In the genomic region with DNA sequence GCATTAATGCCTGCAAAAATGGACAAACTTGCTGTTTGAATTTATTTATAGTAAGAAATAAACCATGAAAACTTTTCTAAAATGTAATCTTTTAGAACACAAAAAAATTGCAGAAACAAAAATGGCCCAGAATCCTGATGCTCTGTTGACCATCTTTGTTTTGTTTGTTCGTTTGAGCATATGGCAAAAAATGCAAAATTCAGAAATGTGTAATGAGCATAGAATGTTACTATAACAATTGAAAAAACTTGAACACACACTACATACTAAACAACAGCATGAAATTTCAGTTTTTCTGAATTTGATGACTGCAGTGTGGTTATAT, we compare ENCODE assay signal across 8 cellular contexts. TPM values are rescaled to one million over a fixed set of nuclear protein-coding genes. Genes with fewer than 3 reads are reported as not detected.
DNase-seq lines count a peak whose midpoint lies in the region; ATAC-seq, FAIRE-seq and TF ChIP-seq lines count a peak whose summit lies in the region.
"Had no signal": no experiment of that assay in that cellular context is flagged by ENCODE, and none has a peak within 500 bp of the region (broad histone marks: within the 10 kb centered on the region; RNA-seq: fewer than 3 reads in every experiment).

No MANE protein-coding gene starts in this region.

- H3K4me3 Mint-ChIP-seq in osteocyte (ENCODE audit: unreplicated experiment): peak overlapping the region; percentile 14

- H3K56ac ChIP-seq in H1 (replicated peaks; ENCODE audit: insufficient read length, low read depth, low read length): no peak overlapping the region

- TF ChIP-seq EP300 in H1 (IDR thresholded peaks at IDR 0.05; ENCODE audit: borderline replicate concordance in 1 of 2, low read depth in 2 of 2, low read length in 2 of 2): no peak

- TF ChIP-seq RAD21 in H1 (IDR thresholded peaks at IDR 0.05 in 1 of 2, conservative IDR thresholded peaks at IDR 0.05 in 1 of 2; ENCODE audit: low read depth in 2 of 2, low read length in 2 of 2): no peak

- peaks cover 39% of the 10 kb centered on the region for H3K79me2 ChIP-seq in GM23248 (ENCODE audit: insufficient read depth)
- peaks cover 37% of the 10 kb centered on the region for H3K79me2 ChIP-seq in Karpas-422 (ENCODE audit: low read length)
- peaks cover 9 to 37% of the 10 kb centered on the region in 2 experiments for H3K79me2 ChIP-seq in H1 (ENCODE audit: control insufficient read depth in 1 of 2, insufficient read depth in 2 of 2, low read length in 2 of 2)

- ATAC-seq in GM19324 (IDR thresholded peaks at IDR 0.05; ENCODE audit: low FRiP score, unreplicated experiment): no peak
- ATAC-seq in GM21367 (IDR thresholded peaks at IDR 0.05; ENCODE audit: unreplicated experiment): no peak

- TF ChIP-seq CTCF in H1 (IDR thresholded peaks at IDR 0.05; ENCODE audit: control extremely low read depth in 1 of 3, insufficient read depth in 1 of 3, low read depth in 1 of 3, low read length in 3 of 3) (no peak), osteocyte (IDR thresholded peaks at IDR 0.05) (no peak)

- no peak for TF ChIP-seq POLR2A in H1 (IDR thresholded peaks at IDR 0.05; ENCODE audit: control extremely low read depth in 1 of 2, low read depth in 2 of 2, low read length in 2 of 2)

- no peak overlapping the region for H3K27ac Mint-ChIP-seq in osteocyte (ENCODE audit: unreplicated experiment)
- H3K27ac Mint-ChIP-seq: activated T-helper 1 cell treated with anti-CD3 and anti-CD28 coated beads, Interleukin-12 subunit alpha, Interleukin-12 subunit beta, Interleukin-2, Interleukin-4 antibody, amounts not matched to agents 30 ng/mL and 10 ng/mL and 1 ng/mL, durations not matched to agents 14 hours and 24 hours and 36 hours had no signal

- H3K4me2 ChIP-seq in GM23248 (ENCODE audit: unreplicated experiment) (peak overlapping the region; percentile 86), Karpas-422 (ENCODE audit: low read depth, low read length, poor library complexity, severe bottlenecking) (peak overlapping the region; percentile 79), H1 (ENCODE audit: insufficient read depth in 1 of 2, low read depth in 2 of 2, low read length in 2 of 2) (peak overlapping the region; percentile 53 to 78)

- POLR2A ChIA-PET in H1 (lab: Charles Lee; ENCODE audit: partially characterized antibody): interaction anchor here (0.6 to 6.5 kb wide), 11 partner anchors 8 to 82 kb away, joined by 3 to 45 read pairs (median 6); no protein-coding TSS in a partner anchor

- H3K9ac ChIP-seq in GM23248 (peak overlapping the region; percentile 57), Karpas-422 (ENCODE audit: low read length) (no peak overlapping the region; the same call in 1 of the 2 replicates), H1 (replicated peaks in 1 of 4; ENCODE audit: extremely low read depth in 1 of 4, low read depth in 3 of 4, low read length in 3 of 4) (no peak overlapping the region)

- no peak overlapping the region for H4K8ac ChIP-seq in H1 (ENCODE audit: extremely low read depth, insufficient read depth, low read length)

- H3K9me3 ChIP-seq in GM23248 (ENCODE audit: low read depth): no peaks in the 10 kb centered on the region
- H3K9me3 ChIP-seq in Karpas-422 (ENCODE audit: low read length): no peaks in the 10 kb centered on the region
- no peaks in the 10 kb centered on the region for H3K9me3 ChIP-seq in H1 (ENCODE audit: insufficient read depth in 2 of 2, low read depth in 1 of 2, low read length in 1 of 2)

- H3K23ac ChIP-seq in H1 (ENCODE audit: insufficient read length): no peak overlapping the region

- 12 to 23% methylated on average over 1 of the region's 1 CpG for WGBS in GM23248 (ENCODE audit: low coverage in 1 of 2, low lambda C conversion rate in 2 of 2, missing lambda C conversion rate in 2 of 2), 2 experiments
- 45% methylated on average over 1 of the region's 1 CpG; no CpG with 5 or more reads in 1 of the 2 experiments for WGBS in H1 (ENCODE audit: extremely low coverage in 1 of 2, insufficient coverage in 1 of 2, insufficient read length in 1 of 2, insufficient replicate concordance in 2 of 2, low coverage in 1 of 2, low lambda C conversion rate in 2 of 2, missing lambda C conversion rate in 1 of 2), 2 experiments

- H3K36me3 ChIP-seq in GM23248 (ENCODE audit: low read depth) (peaks cover 16% of the 10 kb centered on the region), Karpas-422 (ENCODE audit: insufficient read depth, low read length) (peaks cover 30% of the 10 kb centered on the region), H1 (ENCODE audit: control insufficient read depth in 2 of 4, insufficient read depth in 4 of 4, low read length in 3 of 4) (peaks cover 17 to 32% (median 24%) of the 10 kb centered on the region in 4 experiments)

- DNase-seq in GM23248 (no peak), Karpas-422 (no peak), H1 (ENCODE audit: low read depth in 1 of 2, low spot score in 2 of 2) (no peak), osteocyte (ENCODE audit: extremely low spot score, unreplicated experiment) (no peak), NK-92 (lab: John Stamatoyannopoulos, UW; ENCODE audit: unreplicated experiment) (no peak)

- H2BK15ac ChIP-seq in H1 (ENCODE audit: low read length): no peak overlapping the region

- no peak overlapping the region for H4K91ac ChIP-seq in H1 (replicated peaks; ENCODE audit: insufficient read length, low read length)

- no peaks in the 10 kb centered on the region for H3K9me2 ChIP-seq in GM23248 (ENCODE audit: insufficient read depth)
- H3K9me2 ChIP-seq in Karpas-422 (replicated peaks; ENCODE audit: insufficient read depth, low read length): no peaks in the 10 kb centered on the region

- H3K27me3 Mint-ChIP-seq in osteocyte (ENCODE audit: unreplicated experiment): no peaks in the 10 kb centered on the region

- H4K20me1 ChIP-seq in GM23248 (ENCODE audit: insufficient read depth) (no peaks in the 10 kb centered on the region), Karpas-422 (ENCODE audit: insufficient read depth, low read depth, low read length) (peaks cover 13% of the 10 kb centered on the region), H1 (replicated peaks in 1 of 2; ENCODE audit: control insufficient read depth in 1 of 2, insufficient read depth in 2 of 2, low read length in 2 of 2) (peaks cover 7 to 15% of the 10 kb centered on the region in 2 experiments)

- 0 out of 2 replicates have a peak, but pooled peaks cover 3% of the 10 kb centered on the region for H3K79me1 ChIP-seq in H1 (ENCODE audit: low read depth, low read length)

- H3K4me3 ChIP-seq in GM23248 (0 out of 2 replicates have a peak overlapping the region, but pooled peaks have one; percentile 59), Karpas-422 (ENCODE audit: low read length) (no peak overlapping the region), H1 (ENCODE audit: extremely low read depth in 1 of 4, insufficient read depth in 2 of 4, low read depth in 3 of 4, low read length in 4 of 4) (peak overlapping the region in 2 of 4 experiments; percentile 4 to 53; a peak in 2 of 8 replicates)

- no peaks in the 10 kb centered on the region for H3K9me3 Mint-ChIP-seq in osteocyte (ENCODE audit: unreplicated experiment)
- H3K9me3 Mint-ChIP-seq: activated T-helper 1 cell treated with anti-CD3 and anti-CD28 coated beads, Interleukin-12 subunit alpha, Interleukin-12 subunit beta, Interleukin-2, Interleukin-4 antibody, amounts not matched to agents 30 ng/mL and 10 ng/mL and 1 ng/mL, durations not matched to agents 14 hours and 24 hours and 36 hours had no signal

- no peak overlapping the region for H2AK5ac ChIP-seq in H1 (ENCODE audit: low read depth, low read length)

- H3K4me1 ChIP-seq in GM23248 (ENCODE audit: insufficient read depth): peaks cover 18% of the 10 kb centered on the region
- H3K4me1 ChIP-seq in Karpas-422 (ENCODE audit: low read length): peaks cover 26% of the 10 kb centered on the region
- H3K4me1 ChIP-seq in H1 (replicated peaks in 1 of 4; ENCODE audit: control insufficient read depth in 3 of 4, insufficient read depth in 4 of 4, low read length in 3 of 4): peaks cover 5 to 19% (median 12%) of the 10 kb centered on the region in 4 experiments; a peak in 6 of 7 replicates

- in situ Hi-C loops in GM23248 (cut with MboI): no loop called here

- H3K14ac ChIP-seq in H1 (ENCODE audit: insufficient read length): no peak overlapping the region

- no peak overlapping the region for H3K18ac ChIP-seq in H1 (ENCODE audit: extremely low read depth, low read length)

- H4K5ac ChIP-seq in H1 (ENCODE audit: insufficient read length, low read depth, low read length): peak overlapping the region; percentile 92

- no peaks in the 10 kb centered on the region for H3K27me3 ChIP-seq in GM23248 (replicated peaks; ENCODE audit: insufficient read depth)
- no peaks in the 10 kb centered on the region for H3K27me3 ChIP-seq in Karpas-422 (ENCODE audit: low read length)
- H3K27me3 ChIP-seq in H1 (replicated peaks in 1 of 4; ENCODE audit: control insufficient read depth in 3 of 4, extremely low read depth in 1 of 4, insufficient read depth in 3 of 4, low read length in 3 of 4): no peaks in the 10 kb centered on the region

- H2BK120ac ChIP-seq in H1 (replicated peaks; ENCODE audit: low read depth, low read length): no peak overlapping the region

- H2AFZ ChIP-seq in GM23248 (peak overlapping the region; percentile 82), Karpas-422 (ENCODE audit: low read length) (0 out of 2 replicates have a peak overlapping the region, but pooled peaks have one; percentile 90), H1 (ENCODE audit: low read length) (no peak overlapping the region)

- H2BK12ac ChIP-seq in H1 (ENCODE audit: low read depth, low read length): no peak overlapping the region

- FAIRE-seq in H1 (lab: Jason Lieb, UNC): no peak

- H3K23me2 ChIP-seq in H1 (ENCODE audit: low read depth, low read length): peaks cover 2% of the 10 kb centered on the region; the same call in 1 of the 2 replicates

- H3K27ac ChIP-seq in GM23248: peak overlapping the region; percentile 25
- H3K27ac ChIP-seq in Karpas-422 (ENCODE audit: low read length): no peak overlapping the region
- peak overlapping the region; percentile 87 for H3K27ac ChIP-seq in H1 (ENCODE audit: low read depth, low read length)

- CTCF ChIA-PET in H1 (lab: Charles Lee; ENCODE audit: partially characterized antibody): interaction anchor here (0.6 to 1.9 kb wide), 2 partner anchors 12 to 26 kb away, joined by 4 to 12 read pairs; no protein-coding TSS in a partner anchor

- no peak overlapping the region for H3K4ac ChIP-seq in H1 (replicated peaks; ENCODE audit: insufficient read length, low read depth, low read length)

- no peak overlapping the region for H2BK20ac ChIP-seq in H1 (ENCODE audit: low read length)

- peaks cover 33% of the 10 kb centered on the region for H3K4me1 Mint-ChIP-seq in osteocyte (ENCODE audit: unreplicated experiment)

- peaks cover 13% of the 10 kb centered on the region for H3K36me3 Mint-ChIP-seq in osteocyte (ENCODE audit: unreplicated experiment)

- no peaks in the 10 kb centered on the region for H3F3A ChIP-seq in GM23248 (ENCODE audit: insufficient read depth)

- no peak overlapping the region for H2BK5ac ChIP-seq in H1 (ENCODE audit: low read depth, low read length)

RNA-seq across cellular contexts. Expression of a gene that starts 1.1 kb away (rescaled TPM):
- total RNA-seq in GM23248 (2014; rRNA removed; shearing (Covaris generic)): 98.2 and 108 TPM in 2 replicates
- polyA plus RNA-seq in GM23248 (2016; fragmentation: Nextera tagmentation; extraction: Ambion mirVana): 153 and 159 TPM in 2 replicates
- total RNA-seq in Karpas-422 (2014; rRNA removed; shearing (Covaris generic); ENCODE audit: low replicate concordance): 144 and 170 TPM in 2 replicates
- 599 and 612 TPM in 2 replicates for total RNA-seq in H1 (2021; fragmentation: NEBNext Ultra II Directional; extraction: Animal tissue kit (Norgen Biotek cat#: 25700))
- 282 and 413 TPM in 2 replicates for polyA plus RNA-seq in H1 (2011; rRNA removed)
- polyA plus RNA-seq in H1 (2011; cell fraction: cytosol; rRNA removed): 359 TPM
- 273 TPM for polyA plus RNA-seq in H1 (2011; cell fraction: nucleus; rRNA removed)
- polyA plus RNA-seq in H1 (2012, experiment 1 of 2): 400 to 532 TPM (median 448 TPM) in 4 replicates
- polyA plus RNA-seq in H1 (2012, experiment 2 of 2): 97.1 TPM
- 316 TPM for polyA plus RNA-seq in H1 (2013, experiment 1 of 2)
- 317 TPM for polyA plus RNA-seq in H1 (2013, experiment 2 of 2)
- polyA minus RNA-seq in H1 (2011; rRNA and poly(A)+ RNA removed): 770 and 875 TPM in 2 replicates
- polyA minus RNA-seq in H1 (2011; cell fraction: cytosol; rRNA and poly(A)+ RNA removed): 428 TPM
- 320 TPM for polyA minus RNA-seq in H1 (2011; cell fraction: nucleus; rRNA and poly(A)+ RNA removed)
- total RNA-seq in osteocyte: 95.0 and 102 TPM in 2 replicates

RNA-seq across cellular contexts. Expression of a gene that starts 38.1 kb away (rescaled TPM):
- 8.0 and 14.3 TPM in 2 replicates for total RNA-seq in GM23248 (2014; rRNA removed; shearing (Covaris generic))
- polyA plus RNA-seq in GM23248 (2016; fragmentation: Nextera tagmentation; extraction: Ambion mirVana) (12.0 and 12.8 TPM in 2 replicates), H1 (2011; rRNA removed) (20.5 and 22.6 TPM in 2 replicates)
- 51.0 and 52.9 TPM in 2 replicates for total RNA-seq in Karpas-422 (2014; rRNA removed; shearing (Covaris generic); ENCODE audit: low replicate concordance)
- total RNA-seq in H1 (2021; fragmentation: NEBNext Ultra II Directional; extraction: Animal tissue kit (Norgen Biotek cat#: 25700)): 21.8 and 24.1 TPM in 2 replicates
- 23.9 TPM for polyA plus RNA-seq in H1 (2011; cell fraction: cytosol; rRNA removed)
- polyA plus RNA-seq in H1 (2011; cell fraction: nucleus; rRNA removed): 18.5 TPM
- polyA plus RNA-seq in H1 (2012, experiment 1 of 2): 17.9 to 21.2 TPM (median 19.4 TPM) in 4 replicates
- polyA plus RNA-seq in H1 (2012, experiment 2 of 2): 8.9 TPM
- 32.3 TPM for polyA plus RNA-seq in H1 (2013, experiment 1 of 2)
- 34.2 TPM for polyA plus RNA-seq in H1 (2013, experiment 2 of 2)
- polyA minus RNA-seq in H1 (2011; rRNA and poly(A)+ RNA removed): 10.9 and 11.1 TPM in 2 replicates
- 8.1 TPM for polyA minus RNA-seq in H1 (2011; cell fraction: cytosol; rRNA and poly(A)+ RNA removed)
- 7.9 TPM for polyA minus RNA-seq in H1 (2011; cell fraction: nucleus; rRNA and poly(A)+ RNA removed)
- total RNA-seq in osteocyte: 12.2 TPM in 2 replicates
